9 cellular contexts compared by ENCODE assay signal in genomic region chr19:6278740-6279619, GRCh38. TPM values are rescaled to one million over a fixed set of nuclear protein-coding genes. Genes with fewer than 3 reads are reported as not detected.
A peak's percentile ranks its signal among the peaks of the same experiment; 100 is the strongest.
DNase-seq lines count a peak whose midpoint lies in the region; ATAC-seq and TF ChIP-seq lines count a peak whose summit lies in the region.
"Had no signal": no experiment of that assay in that cellular context is flagged by ENCODE, and none has a peak within 500 bp of the region (broad histone marks: within the 10 kb centered on the region; RNA-seq: fewer than 3 reads in every experiment).

No MANE protein-coding gene starts in this region.

- intact Hi-C loops in esophagus squamous epithelium (cut with DNase I) (no loop called here), psoas muscle (cut with DNase I) (loop anchor here (10.0 kb wide), 2 partner anchors 54 to 304 kb away; partner anchors contain the start of gene RANBP3 (in 1 of the 2))

- H3K9me3 Mint-ChIP-seq in T-helper 1 cell treated with Interleukin-12 subunit alpha and Interleukin-12 subunit beta and Interleukin-4 antibody, amounts not matched to agents 30 μg/mL and 1 μg/mL, for 36 hours: no peaks in the 10 kb centered on the region

- TF ChIP-seq CTCF in esophagus squamous epithelium (IDR thresholded peaks at IDR 0.05): no peak
- no peak for TF ChIP-seq CTCF in psoas muscle (IDR thresholded peaks at IDR 0.05)

- H3K36me3 ChIP-seq in esophagus squamous epithelium (no peaks in the 10 kb centered on the region), psoas muscle (ENCODE audit: insufficient read depth in 1 of 2, low read depth in 1 of 2) (no peaks in the 10 kb centered on the region)

- peak overlapping the region; percentile 62 to 93 (median 86) for H3K4me3 ChIP-seq in esophagus squamous epithelium
- H3K4me3 ChIP-seq in psoas muscle: peak overlapping the region; percentile 93

- H3K27ac Mint-ChIP-seq in T-helper 1 cell treated with Interleukin-12 subunit alpha and Interleukin-12 subunit beta and Interleukin-4 antibody, amounts not matched to agents 30 μg/mL and 1 μg/mL, for 36 hours: peak overlapping the region; percentile 83
- peak overlapping the region; percentile 95 for H3K27ac Mint-ChIP-seq in T-helper 17 cell

- no peaks in the 10 kb centered on the region for H3K27me3 Mint-ChIP-seq in T-helper 1 cell treated with Interleukin-12 subunit alpha and Interleukin-12 subunit beta and Interleukin-4 antibody, amounts not matched to agents 30 μg/mL and 1 μg/mL, for 36 hours (ENCODE audit: low read depth)
- H3K27me3 Mint-ChIP-seq in T-helper 17 cell: no peaks in the 10 kb centered on the region

- H3K27me3 ChIP-seq in esophagus squamous epithelium (no peaks in the 10 kb centered on the region), psoas muscle (ENCODE audit: insufficient read depth in 3 of 3, low read length in 2 of 3) (no peaks in the 10 kb centered on the region)

- DNase-seq in T-helper 1 cell (no peak), T-helper 17 cell (no peak), esophagus squamous epithelium (lab: John Stamatoyannopoulos, UW) (no peak), psoas muscle (peak in 1 of 2 donors; percentile 65), SHP77 treated with DMSO at 0.1 percent for 48 hours (lab: John Stamatoyannopoulos, UW) (no peak), UCSD-AML1 (lab: John Stamatoyannopoulos, UW; ENCODE audit: unreplicated experiment) (no peak)

- ATAC-seq in T-helper 17 cell: no peak
- no peak for ATAC-seq in psoas muscle
- ATAC-seq in HG03354 (IDR thresholded peaks at IDR 0.05; ENCODE audit: poor library complexity, severe bottlenecking, unreplicated experiment): no peak

- H3K27ac ChIP-seq in esophagus squamous epithelium (peak overlapping the region; percentile 78 to 91 (median 88)), psoas muscle (peak overlapping the region; percentile 86)

- H3K4me1 ChIP-seq in esophagus squamous epithelium: peaks cover 45 to 58% (median 49%) of the 10 kb centered on the region in 3 donors
- H3K4me1 ChIP-seq in psoas muscle: peaks cover 46% of the 10 kb centered on the region

- no peaks in the 10 kb centered on the region for H3K36me3 Mint-ChIP-seq in T-helper 1 cell treated with Interleukin-12 subunit alpha and Interleukin-12 subunit beta and Interleukin-4 antibody, amounts not matched to agents 30 μg/mL and 1 μg/mL, for 36 hours (ENCODE audit: low read depth)
- H3K36me3 Mint-ChIP-seq in T-helper 17 cell (ENCODE audit: low read depth): no peaks in the 10 kb centered on the region

- no peak for TF ChIP-seq POLR2A in esophagus squamous epithelium (IDR thresholded peaks at IDR 0.05)

- H3K9me3 ChIP-seq in T-helper 17 cell (ENCODE audit: control insufficient read depth, low read length, poor library complexity, severe bottlenecking) (no peaks in the 10 kb centered on the region), esophagus squamous epithelium (no peaks in the 10 kb centered on the region), psoas muscle (no peaks in the 10 kb centered on the region)

- 11 to 13% methylated on average over 17 to 18 of the region's 36 CpGs for WGBS in esophagus squamous epithelium, 2 donors
- 5 to 10% (median 5%) methylated on average over 25 to 36 of the region's 36 CpGs for WGBS in psoas muscle, 3 donors

- peak overlapping the region; percentile 93 for H3K4me3 Mint-ChIP-seq in T-helper 1 cell treated with Interleukin-12 subunit alpha and Interleukin-12 subunit beta and Interleukin-4 antibody, amounts not matched to agents 30 μg/mL and 1 μg/mL, for 36 hours
- H3K4me3 Mint-ChIP-seq in T-helper 17 cell: peak overlapping the region; percentile 95

- H3K4me1 Mint-ChIP-seq in T-helper 1 cell treated with Interleukin-12 subunit alpha and Interleukin-12 subunit beta and Interleukin-4 antibody, amounts not matched to agents 30 μg/mL and 1 μg/mL, for 36 hours (ENCODE audit: low read depth): peaks cover 21% of the 10 kb centered on the region
- H3K4me1 Mint-ChIP-seq in T-helper 17 cell: peaks cover 27% of the 10 kb centered on the region

RNA-seq across cellular contexts. Expression of gene MLLT1, which starts 0.8 kb away (rescaled TPM):
- total RNA-seq in T-helper 17 cell (10 to 100 TPM; 27.1 to 30.3 TPM), esophagus squamous epithelium (10 to 100 TPM; 10.3 to 20.1 (median 12.7) TPM), psoas muscle (10 to 100 TPM; 35.8 to 51.7 (median 44.0) TPM)
- 10 to 100 TPM; 24.2 to 34.2 (median 25.2) TPM for polyA plus RNA-seq in psoas muscle

RNA-seq across cellular contexts. Expression of gene ACER1, which starts 54.4 kb away (rescaled TPM):
- total RNA-seq in T-helper 17 cell (1 to 10 TPM in 1 of 2 donors, under 1 TPM in 1; 0.99 to 1.5 TPM), esophagus squamous epithelium (1 to 10 TPM in 3 of 4 donors, under 1 TPM in 1; 0.53 to 8.1 (median 1.4) TPM), psoas muscle (not detected)
- not detected for polyA plus RNA-seq in psoas muscle
- total RNA-seq: Daoy had no signal
